15 cellular contexts compared by ENCODE assay signal in the genomic region with DNA sequence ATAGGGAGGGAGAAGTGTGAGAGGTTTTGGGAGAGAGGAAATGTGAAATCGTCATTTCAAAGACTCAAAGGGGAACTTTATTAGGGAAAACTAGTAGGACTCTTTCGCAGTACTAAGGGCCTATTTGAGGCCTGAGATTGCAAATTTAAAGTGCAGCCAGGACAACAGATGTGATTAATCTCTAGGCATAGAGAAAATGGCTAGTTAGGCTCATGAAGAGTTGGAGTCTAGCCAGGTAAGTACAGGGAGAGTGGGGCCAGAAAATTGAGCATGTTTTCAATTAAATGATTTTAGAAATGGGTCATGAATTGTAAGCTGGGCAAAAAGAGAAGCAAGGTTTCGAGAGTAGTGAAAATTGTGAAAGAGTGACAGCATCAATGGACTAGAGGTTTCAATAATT.
"Had no signal": no experiment of that assay in that cellular context is flagged by ENCODE, and none has a peak within 500 bp of the region (broad histone marks: within the 10 kb centered on the region; RNA-seq: fewer than 3 reads in every experiment).

No MANE protein-coding gene starts in this region.

- H3K4me2 ChIP-seq: neural progenitor cell had no signal

- H3K27ac Mint-ChIP-seq: activated naive CD4-positive, alpha-beta T cell treated with anti-CD3 and anti-CD28 coated beads, Interleukin-2, amount 50 U/mL, for 24 hours; endodermal cell; neural progenitor cell had no signal

- H3K27ac ChIP-seq: gastrocnemius medialis, neural progenitor cell, pancreas, tibial nerve had no signal

- H3K27me3 ChIP-seq: gastrocnemius medialis, neural progenitor cell, pancreas, tibial nerve had no signal

- DNase-seq: activated effector memory CD4-positive, alpha-beta T cell treated with Interleukin-2 at 50 U/mL for 16 hours; activated T-cell treated with anti-CD3 and anti-CD28 coated beads, Interleukin-2, amount 50 U/mL, for 1 hour; amygdala; cerebellar nuclear complex; dermis blood vessel endothelial cell; endodermal cell; erythroblast; gastrocnemius medialis; hippocampal formation; pancreas; T-helper 2 cell had no signal

- H3K9me3 Mint-ChIP-seq: activated naive CD4-positive, alpha-beta T cell treated with anti-CD3 and anti-CD28 coated beads, Interleukin-2, amount 50 U/mL, for 24 hours; endodermal cell; neural progenitor cell had no signal

- H3K4me3 Mint-ChIP-seq: activated naive CD4-positive, alpha-beta T cell treated with anti-CD3 and anti-CD28 coated beads, Interleukin-2, amount 50 U/mL, for 24 hours; endodermal cell; neural progenitor cell had no signal

- H3K4me1 Mint-ChIP-seq: activated naive CD4-positive, alpha-beta T cell treated with anti-CD3 and anti-CD28 coated beads, Interleukin-2, amount 50 U/mL, for 24 hours had no signal

- H3K36me3 Mint-ChIP-seq: activated naive CD4-positive, alpha-beta T cell treated with anti-CD3 and anti-CD28 coated beads, Interleukin-2, amount 50 U/mL, for 24 hours; neural progenitor cell had no signal

- H3K9ac ChIP-seq: neural progenitor cell had no signal

- H3K9me3 ChIP-seq: gastrocnemius medialis, pancreas, tibial nerve had no signal

- H3K4me1 ChIP-seq: gastrocnemius medialis, pancreas, tibial nerve had no signal

- H3K27me3 Mint-ChIP-seq: activated naive CD4-positive, alpha-beta T cell treated with anti-CD3 and anti-CD28 coated beads, Interleukin-2, amount 50 U/mL, for 24 hours had no signal

- ATAC-seq: activated CD4-positive, CD25-positive, alpha-beta regulatory T cell treated with anti-CD3 and anti-CD28 coated beads, Interleukin-2, amount 50 U/mL, for 24 hours; gastrocnemius medialis; pancreas had no signal

- H3K4me3 ChIP-seq: gastrocnemius medialis, neural progenitor cell, pancreas, tibial nerve had no signal

- H3K36me3 ChIP-seq: gastrocnemius medialis, neural progenitor cell, pancreas, tibial nerve had no signal
